Comparison of ENCODE assay signal across 11 cellular contexts in genomic region chr11:131749100-131749499, GRCh38.
DNase-seq lines count a peak whose midpoint lies in the region; TF ChIP-seq lines count a peak whose summit lies in the region.
"Had no signal": no experiment of that assay in that cellular context is flagged by ENCODE, and none has a peak within 500 bp of the region (broad histone marks: within the 10 kb centered on the region; RNA-seq: fewer than 3 reads in every experiment).

No MANE protein-coding gene starts in this region.

- H3K27me3 ChIP-seq in BJ (ENCODE audit: control insufficient read depth, insufficient read depth, low read length) (no peaks in the 10 kb centered on the region), MG63 (no peaks in the 10 kb centered on the region), neural progenitor cell (no peaks in the 10 kb centered on the region)

- POLR2A ChIA-PET in BJ (lab: Charles Lee), result no interaction called here
- POLR2A ChIA-PET in activated CD4-positive, alpha-beta T cell treated with anti-CD3 and anti-CD28 coated beads, Interleukin-2, amount 10 ng/mL, durations not matched to agents 7 days and 5 days (lab: Charles Lee), result no interaction called here

- H3K27ac Mint-ChIP-seq in neural progenitor cell, result no peak overlapping the region
- H3K27ac Mint-ChIP-seq in activated CD4-positive, alpha-beta T cell treated with anti-CD3 and anti-CD28 coated beads, Interleukin-2, amount 10 ng/mL, durations not matched to agents 7 days and 5 days, result no peak overlapping the region

- H3K4me1 ChIP-seq in neural progenitor cell, result peaks cover 14% of the 10 kb centered on the region

- H3K27me3 Mint-ChIP-seq in neural progenitor cell (ENCODE audit: insufficient read depth, low read depth), result peaks cover 9% of the 10 kb centered on the region
- no peaks in the 10 kb centered on the region for H3K27me3 Mint-ChIP-seq in activated CD4-positive, alpha-beta T cell treated with anti-CD3 and anti-CD28 coated beads, Interleukin-2, amount 10 ng/mL, durations not matched to agents 7 days and 5 days

- peaks cover 23% of the 10 kb centered on the region for H3K4me1 Mint-ChIP-seq in neural progenitor cell
- no peaks in the 10 kb centered on the region for H3K4me1 Mint-ChIP-seq in activated CD4-positive, alpha-beta T cell treated with anti-CD3 and anti-CD28 coated beads, Interleukin-2, amount 10 ng/mL, durations not matched to agents 7 days and 5 days

- no peak for TF ChIP-seq CTCF in BJ (IDR thresholded peaks at IDR 0.05; ENCODE audit: insufficient read depth, low read depth, low read length)
- no peak for TF ChIP-seq CTCF in neural progenitor cell (IDR thresholded peaks at IDR 0.05)

- no peak overlapping the region for H3K4me3 Mint-ChIP-seq in neural progenitor cell
- no peak overlapping the region for H3K4me3 Mint-ChIP-seq in activated CD4-positive, alpha-beta T cell treated with anti-CD3 and anti-CD28 coated beads, Interleukin-2, amount 10 ng/mL, durations not matched to agents 7 days and 5 days

- no peaks in the 10 kb centered on the region for H3K79me2 ChIP-seq in neural progenitor cell (ENCODE audit: low read depth)

- H3K9ac ChIP-seq in neural progenitor cell, result no peak overlapping the region

- no peaks in the 10 kb centered on the region for H3K36me3 ChIP-seq in BJ (ENCODE audit: control insufficient read depth, insufficient read depth, low read length)
- H3K36me3 ChIP-seq in MG63, result no peaks in the 10 kb centered on the region
- no peaks in the 10 kb centered on the region for H3K36me3 ChIP-seq in neural progenitor cell

- H3K4me3 ChIP-seq in BJ (ENCODE audit: low read depth, low read length) (no peak overlapping the region), MG63 (no peak overlapping the region), neural progenitor cell (no peak overlapping the region)

- H3K9me3 ChIP-seq in MG63, result no peaks in the 10 kb centered on the region; the same call in 1 of the 2 replicates
- no peaks in the 10 kb centered on the region for H3K9me3 ChIP-seq in neural progenitor cell (ENCODE audit: low read depth)

- CTCF ChIA-PET in BJ (lab: Yijun Ruan, JAX), result interaction anchor here (0.6 to 5.8 kb wide), 21 partner anchors 8 to 1315 kb away, joined by 3 to 46 read pairs (median 13); no protein-coding TSS in a partner anchor
- CTCF ChIA-PET in activated CD4-positive, alpha-beta T cell treated with anti-CD3 and anti-CD28 coated beads, Interleukin-2, amount 10 ng/mL, durations not matched to agents 7 days and 5 days (lab: Charles Lee), result no interaction called here

- no peaks in the 10 kb centered on the region for H3K36me3 Mint-ChIP-seq in neural progenitor cell
- H3K36me3 Mint-ChIP-seq in activated CD4-positive, alpha-beta T cell treated with anti-CD3 and anti-CD28 coated beads, Interleukin-2, amount 10 ng/mL, durations not matched to agents 7 days and 5 days (ENCODE audit: low read depth), result no peaks in the 10 kb centered on the region

- H3K4me2 ChIP-seq in neural progenitor cell, result no peak overlapping the region

- DNase-seq in BJ (ENCODE audit: low read depth) (peak; percentile 87), MG63 (peak; percentile 84), dermis blood vessel endothelial cell (peak; percentile 84), neural progenitor cell (ENCODE audit: low spot score) (no peak), RPMI8226 (no peak), NCI-H2227 (lab: John Stamatoyannopoulos, UW; ENCODE audit: unreplicated experiment) (no peak)
- no peak for DNase-seq in central memory CD4-positive, alpha-beta T cell
- no peak for DNase-seq in activated CD4-positive, alpha-beta T cell treated with anti-CD3 and anti-CD28 coated beads, Interleukin-2, amount 10 ng/mL, durations not matched to agents 7 days and 5 days
- DNase-seq: activated naive CD4-positive, alpha-beta T cell treated with Interleukin-2 at 50 U/mL for 16 hours; NCI-H2107; stimulated activated CD4-positive, alpha-beta T cell treated with anti-CD3 and anti-CD28 coated beads, Interleukin-2, amount 100 ng/mL, for 48 hours had no signal

- H2AFZ ChIP-seq in neural progenitor cell (replicated peaks), result peak overlapping the region; percentile 8

- no peak overlapping the region for H3K27ac ChIP-seq in neural progenitor cell

- no peaks in the 10 kb centered on the region for H3F3A ChIP-seq in neural progenitor cell (ENCODE audit: low read depth)

- H4K20me1 ChIP-seq in neural progenitor cell (ENCODE audit: low read depth), result no peaks in the 10 kb centered on the region

- peaks cover 4% of the 10 kb centered on the region for H3K9me3 Mint-ChIP-seq in neural progenitor cell
- peaks cover 6% of the 10 kb centered on the region for H3K9me3 Mint-ChIP-seq in activated CD4-positive, alpha-beta T cell treated with anti-CD3 and anti-CD28 coated beads, Interleukin-2, amount 10 ng/mL, durations not matched to agents 7 days and 5 days

Comparison
In these comparisons a context has a peak if more than half of its experiments do, and no peak if none do; other contexts are left out.
1. DNase-seq: peak in BJ (single experiment), MG63 (single experiment) and dermis blood vessel endothelial cell (single experiment); none in neural progenitor cell (single experiment), central memory CD4-positive, alpha-beta T cell (single experiment), activated CD4-positive, alpha-beta T cell treated with anti-CD3 and anti-CD28 coated beads, Interleukin-2, amount 10 ng/mL, durations not matched to agents 7 days and 5 days (single experiment), RPMI8226 (single experiment) and NCI-H2227 (single experiment).